In genomic region chr20:50071039-50071888, GRCh38 we compare ENCODE assay signal across 1 cellular context.
TF ChIP-seq lines count a peak whose summit lies in the region.

No MANE protein-coding gene starts in this region.

TF ChIP-seq in HepG2, 621 proteins besides CTCF, POLR2A, EP300 and RAD21 (continued from another document and continues in another):
- TF ChIP-seq ZGPAT (CRISPR knock-in tag; IDR thresholded peaks at IDR 0.05) (peak; percentile 97), GTF3A (CRISPR knock-in tag; conservative IDR thresholded peaks at IDR 0.05) (0 out of 2 replicates have a peak, but pooled peaks have one; percentile 75), ZNF468 (CRISPR knock-in tag; IDR thresholded peaks at IDR 0.05) (no peak), ARID4A (CRISPR knock-in tag; IDR thresholded peaks at IDR 0.05; ENCODE audit: borderline replicate concordance) (peak; percentile 67; the same call in 1 of the 2 replicates), MBD4 (IDR thresholded peaks at IDR 0.05; ENCODE audit: borderline replicate concordance, low read length) (no peak), HBP1 (CRISPR knock-in tag; IDR thresholded peaks at IDR 0.05; ENCODE audit: low read depth) (peak; percentile 62; the same call in 1 of the 2 replicates), NR2F6 (IDR thresholded peaks at IDR 0.05) (no peak), NR2F6 (CRISPR knock-in tag; IDR thresholded peaks at IDR 0.05) (peak; percentile 69; the same call in 1 of the 2 replicates), POLR2G (IDR thresholded peaks at IDR 0.05; ENCODE audit: low read depth, low read length) (no peak), HDAC2 (CRISPR knock-in tag; IDR thresholded peaks at IDR 0.05) (peak; percentile 86), U2AF1 (optimal IDR thresholded peaks at IDR 0.05; ENCODE audit: low read depth, low read length) (no peak), ZNF629 (CRISPR knock-in tag; conservative IDR thresholded peaks at IDR 0.05) (0 out of 2 replicates have a peak, but pooled peaks have one; percentile 32), ATAD3A (CRISPR knock-in tag; IDR thresholded peaks at IDR 0.05) (0 out of 2 replicates have a peak, but pooled peaks have one; percentile 34), LBX2 (CRISPR knock-in tag; IDR thresholded peaks at IDR 0.05; ENCODE audit: borderline replicate concordance) (0 out of 2 replicates have a peak, but pooled peaks have one; percentile 60), KMT2A (CRISPR knock-in tag; IDR thresholded peaks at IDR 0.05) (peak; percentile 77), SMARCE1 (IDR thresholded peaks at IDR 0.05; ENCODE audit: borderline replicate concordance) (no peak), ZNF513 (CRISPR knock-in tag; conservative IDR thresholded peaks at IDR 0.05) (peak; percentile 47; the same call in 1 of the 2 replicates), ZNF224 (CRISPR knock-in tag; IDR thresholded peaks at IDR 0.05) (peak; percentile 87), DMAP1 (CRISPR knock-in tag; IDR thresholded peaks at IDR 0.05) (peak; percentile 86; the same call in 1 of the 2 replicates), MLX (CRISPR knock-in tag; IDR thresholded peaks at IDR 0.05) (peak; percentile 71), NFE2L2 (IDR thresholded peaks at IDR 0.05; ENCODE audit: low read length) (0 out of 2 replicates have a peak, but pooled peaks have one; percentile 10), ZNF800 (CRISPR knock-in tag; IDR thresholded peaks at IDR 0.05) (peak; percentile 70; the same call in 1 of the 2 replicates), THRA (CRISPR knock-in tag; IDR thresholded peaks at IDR 0.05; ENCODE audit: borderline replicate concordance) (peak; percentile 83), TCF7 (IDR thresholded peaks at IDR 0.05; ENCODE audit: low read depth) (no peak), ZKSCAN5 (CRISPR knock-in tag; IDR thresholded peaks at IDR 0.05) (no peak), ZNF20 (CRISPR knock-in tag; IDR thresholded peaks at IDR 0.05) (no peak), ZNF225 (CRISPR knock-in tag; IDR thresholded peaks at IDR 0.05) (peak; percentile 94), ISX (CRISPR knock-in tag; conservative IDR thresholded peaks at IDR 0.05) (no peak), CREB3 (CRISPR knock-in tag; IDR thresholded peaks at IDR 0.05) (no peak), DRAP1 (CRISPR knock-in tag; IDR thresholded peaks at IDR 0.05) (peak; percentile 86), ZNF740 (CRISPR knock-in tag; IDR thresholded peaks at IDR 0.05) (peak; percentile 78; the same call in 1 of the 2 replicates), ZNF18 (CRISPR knock-in tag; IDR thresholded peaks at IDR 0.05; ENCODE audit: insufficient replicate concordance) (no peak), MTF2 (CRISPR knock-in tag; IDR thresholded peaks at IDR 0.05; ENCODE audit: borderline replicate concordance) (peak; percentile 89; the same call in 1 of the 2 replicates)
